In genomic region chr7:128242661-128243060, GRCh38 we compare ENCODE assay signal across 17 cellular contexts. TPM values are rescaled to one million over a fixed set of nuclear protein-coding genes. Genes with fewer than 3 reads are reported as not detected.
DNase-seq lines count a peak whose midpoint lies in the region; ATAC-seq and TF ChIP-seq lines count a peak whose summit lies in the region.
"Had no signal": no experiment of that assay in that cellular context is flagged by ENCODE, and none has a peak within 500 bp of the region (broad histone marks: within the 10 kb centered on the region; RNA-seq: fewer than 3 reads in every experiment).

No MANE protein-coding gene starts in this region.

- H3K9me3 Mint-ChIP-seq in chondrocyte (ENCODE audit: low read depth), result peaks cover 15% of the 10 kb centered on the region
- H3K9me3 Mint-ChIP-seq: CD4-positive, alpha-beta T cell had no signal

- TF ChIP-seq CTCF in chondrocyte (IDR thresholded peaks at IDR 0.05), result no peak

- ATAC-seq in GM21528 (IDR thresholded peaks at IDR 0.05; ENCODE audit: low FRiP score, unreplicated experiment) (no peak), HG03039 (IDR thresholded peaks at IDR 0.05; ENCODE audit: unreplicated experiment) (no peak)
- ATAC-seq: A549; CD8-positive, alpha-beta T cell had no signal

- no peak overlapping the region for H3K27ac Mint-ChIP-seq in chondrocyte (ENCODE audit: unreplicated experiment)
- H3K27ac Mint-ChIP-seq: B cell; CD4-positive, alpha-beta T cell; CD8-positive, alpha-beta T cell had no signal

- intact Hi-C loops in posterior vena cava (cut with DNase I), result no loop called here

- peaks cover 4% of the 10 kb centered on the region for H3K36me3 Mint-ChIP-seq in chondrocyte (ENCODE audit: low read depth)
- H3K36me3 Mint-ChIP-seq: CD8-positive, alpha-beta T cell had no signal

- DNase-seq in H7, result peak; percentile 31
- peak; percentile 33 for DNase-seq in chondrocyte (ENCODE audit: low spot score)
- peak; percentile 70 for DNase-seq in posterior vena cava (ENCODE audit: low spot score)
- DNase-seq in NCI-H128 (lab: John Stamatoyannopoulos, UW; ENCODE audit: unreplicated experiment), result no peak
- DNase-seq: AML-193; Caco-2; Calu3; CD4-positive, alpha-beta T cell; CD8-positive, alpha-beta T cell; DMS79 treated with DMSO at 0.1 percent for 48 hours; GF-D8 had no signal

- no peak overlapping the region for H3K4me3 ChIP-seq in H7 (ENCODE audit: insufficient read depth, low read depth, low read length)
- H3K4me3 ChIP-seq: A549; BLaER1 treated with 17β-estradiol and CSF1 and Interleukin-3, amounts not matched to agents 10 nM and 100 nM had no signal

- no peaks in the 10 kb centered on the region for H3K36me3 ChIP-seq in H7 (replicated peaks; ENCODE audit: control insufficient read depth, insufficient read depth, low read length)

- peaks cover 15% of the 10 kb centered on the region for H3K27me3 Mint-ChIP-seq in chondrocyte (ENCODE audit: low read depth)

- H3K27me3 ChIP-seq in H7 (ENCODE audit: control insufficient read depth, insufficient read depth, low read length), result no peaks in the 10 kb centered on the region
- H3K27me3 ChIP-seq: BLaER1 treated with 17β-estradiol and CSF1 and Interleukin-3, amounts not matched to agents 10 nM and 100 nM had no signal

- no peak overlapping the region for H3K4me3 Mint-ChIP-seq in chondrocyte (ENCODE audit: unreplicated experiment)
- H3K4me3 Mint-ChIP-seq: B cell; CD4-positive, alpha-beta T cell; CD8-positive, alpha-beta T cell had no signal

- peaks cover 7% of the 10 kb centered on the region for H3K4me1 Mint-ChIP-seq in chondrocyte (ENCODE audit: low read depth)
- H3K4me1 Mint-ChIP-seq: B cell had no signal

RNA-seq across cellular contexts. Expression of gene LEP, which starts 1.6 kb away (rescaled TPM):
- not detected in 2 replicates for total RNA-seq in H7 (2014; rRNA removed; shearing (Covaris generic))
- total RNA-seq in chondrocyte (not detected in 3 replicates), posterior vena cava (1 to 10 TPM; 1.5 to 5.2 TPM)
- total RNA-seq: A172; B cell; Caco-2; Calu3; CD4-positive, alpha-beta T cell; CD8-positive, alpha-beta T cell had no signal
